Comparison of ENCODE assay signal across 8 cellular contexts in the genomic region with DNA sequence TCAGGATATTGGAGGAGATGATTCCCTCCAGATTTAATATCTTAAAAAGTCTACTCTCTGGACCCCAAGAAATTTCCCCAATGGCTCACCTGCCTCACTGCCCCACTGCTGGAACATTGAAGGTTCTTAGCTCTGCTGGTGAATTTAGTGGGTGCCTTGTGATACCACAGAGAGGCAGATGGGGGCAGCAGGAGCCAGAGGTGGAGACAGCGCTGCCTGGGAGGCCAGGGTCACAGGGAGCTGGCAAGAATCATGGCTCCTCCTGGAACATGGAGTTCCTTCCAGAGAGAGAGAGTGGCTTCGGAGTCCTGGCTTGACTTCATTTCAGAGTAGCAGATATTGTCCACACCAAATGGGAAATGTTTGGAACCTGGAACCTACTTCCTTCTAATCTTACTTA.
DNase-seq lines count a peak whose midpoint lies in the region; ATAC-seq and TF ChIP-seq lines count a peak whose summit lies in the region.
"Had no signal": no experiment of that assay in that cellular context is flagged by ENCODE, and none has a peak within 500 bp of the region (broad histone marks: within the 10 kb centered on the region; RNA-seq: fewer than 3 reads in every experiment).

No MANE protein-coding gene starts in this region.

- DNase-seq in ELR (ENCODE audit: low read depth) (peak; percentile 1), LNCaP clone FGC (ENCODE audit: low read depth) (peak; percentile 50)
- peak; percentile 68 for DNase-seq in activated CD4-positive, alpha-beta memory T cell treated with anti-CD3 and anti-CD28 coated beads for 36 hours
- peak; percentile 8 to 52 for DNase-seq in stimulated activated CD4-positive, alpha-beta T cell treated with anti-CD3 and anti-CD28 coated beads, Interleukin-12 subunit alpha, Interleukin-12 subunit beta, amount 100 ng/mL, for 24 hours (ENCODE audit: low read depth in 2 of 2)
- no peak for DNase-seq in NK-92 treated with Interleukin-12 subunit alpha and Interleukin-12 subunit beta, amount 100 ng/mL, for 24 hours (lab: John Stamatoyannopoulos, UW)

- no peak overlapping the region for H3K27ac Mint-ChIP-seq in activated CD4-positive, alpha-beta memory T cell treated with anti-CD3 and anti-CD28 coated beads for 36 hours
- H3K27ac Mint-ChIP-seq: stimulated activated naive CD8-positive, alpha-beta T cell treated with anti-CD3 and anti-CD28 coated beads, Interleukin-15, Interleukin-2, amounts not matched to agents 100 ng/mL and 50 ng/mL, for 24 hours had no signal

- POLR2A ChIA-PET in activated CD4-positive, alpha-beta memory T cell treated with anti-CD3 and anti-CD28 coated beads for 36 hours (lab: Charles Lee): no interaction called here

- H3K4me3 Mint-ChIP-seq in activated CD4-positive, alpha-beta memory T cell treated with anti-CD3 and anti-CD28 coated beads for 36 hours: no peak overlapping the region
- H3K4me3 Mint-ChIP-seq: stimulated activated naive CD8-positive, alpha-beta T cell treated with anti-CD3 and anti-CD28 coated beads, Interleukin-15, Interleukin-2, amounts not matched to agents 100 ng/mL and 50 ng/mL, for 24 hours had no signal

- peaks cover 23% of the 10 kb centered on the region for H3K4me1 Mint-ChIP-seq in activated CD4-positive, alpha-beta memory T cell treated with anti-CD3 and anti-CD28 coated beads for 36 hours (ENCODE audit: low read depth)

- H3K9me3 Mint-ChIP-seq in activated CD4-positive, alpha-beta memory T cell treated with anti-CD3 and anti-CD28 coated beads for 36 hours: no peaks in the 10 kb centered on the region
- H3K9me3 Mint-ChIP-seq: stimulated activated naive CD8-positive, alpha-beta T cell treated with anti-CD3 and anti-CD28 coated beads, Interleukin-15, Interleukin-2, amounts not matched to agents 100 ng/mL and 50 ng/mL, for 24 hours had no signal

- no peaks in the 10 kb centered on the region for H3K36me3 ChIP-seq in gastroesophageal sphincter

- H3K4me3 ChIP-seq in LNCaP clone FGC (ENCODE audit: low read depth, low read length) (no peak overlapping the region), gastroesophageal sphincter (no peak overlapping the region)

- no peak for TF ChIP-seq POLR2A in gastroesophageal sphincter (IDR thresholded peaks at IDR 0.05)

- no peaks in the 10 kb centered on the region for H3K9me3 ChIP-seq in gastroesophageal sphincter

- CTCF ChIA-PET in activated CD4-positive, alpha-beta memory T cell treated with anti-CD3 and anti-CD28 coated beads for 36 hours (lab: Charles Lee): interaction anchor here (0.6 to 2.3 kb wide), 32 partner anchors 10 to 546 kb away, joined by 3 to 29 read pairs (median 4); no protein-coding TSS in a partner anchor

- WGBS in gastroesophageal sphincter (ENCODE audit: low coverage in 1 of 2), 2 donors: 23 to 33% methylated on average over 1 to 2 of the region's 2 CpGs

- no peaks in the 10 kb centered on the region for H3K36me3 Mint-ChIP-seq in activated CD4-positive, alpha-beta memory T cell treated with anti-CD3 and anti-CD28 coated beads for 36 hours

- TF ChIP-seq CTCF in LNCaP clone FGC (IDR thresholded peaks at IDR 0.05; ENCODE audit: control insufficient read depth, extremely low read depth, insufficient read depth): peak; percentile 81
- TF ChIP-seq CTCF in gastroesophageal sphincter (IDR thresholded peaks at IDR 0.05): peak in 3 of 4 experiments; percentile 21 to 44 (median 25)

- no peak for TF ChIP-seq EP300 in gastroesophageal sphincter (IDR thresholded peaks at IDR 0.05)

- H3K27ac ChIP-seq in gastroesophageal sphincter: no peak overlapping the region

- ATAC-seq in GM21447 (IDR thresholded peaks at IDR 0.05; ENCODE audit: unreplicated experiment) (peak; percentile 90), gastroesophageal sphincter (peak; percentile 58)

- intact Hi-C loops in activated CD4-positive, alpha-beta memory T cell treated with anti-CD3 and anti-CD28 coated beads for 36 hours (cut with micrococcal nuclease): loop anchor here (2.0 to 5.0 kb wide), 5 partner anchors 74 to 543 kb away; no protein-coding TSS in a partner anchor

- H3K4me1 ChIP-seq in gastroesophageal sphincter: no peaks in the 10 kb centered on the region

- no peaks in the 10 kb centered on the region for H3K27me3 Mint-ChIP-seq in activated CD4-positive, alpha-beta memory T cell treated with anti-CD3 and anti-CD28 coated beads for 36 hours
- H3K27me3 Mint-ChIP-seq: stimulated activated naive CD8-positive, alpha-beta T cell treated with anti-CD3 and anti-CD28 coated beads, Interleukin-15, Interleukin-2, amounts not matched to agents 100 ng/mL and 50 ng/mL, for 24 hours had no signal

- H3K27me3 ChIP-seq in gastroesophageal sphincter: no peaks in the 10 kb centered on the region
